Comparison of ENCODE assay signal across 22 cellular contexts in genomic region chr13:102260256-102260655, GRCh38.
DNase-seq lines count a peak whose midpoint lies in the region; ATAC-seq and TF ChIP-seq lines count a peak whose summit lies in the region.
"Had no signal": no experiment of that assay in that cellular context is flagged by ENCODE, and none has a peak within 500 bp of the region (broad histone marks: within the 10 kb centered on the region; RNA-seq: fewer than 3 reads in every experiment).

No MANE protein-coding gene starts in this region.

- POLR2A ChIA-PET in WTC11 (lab: Charles Lee) = no interaction called here

- H3K9me3 Mint-ChIP-seq in WTC11 = peaks cover 7% of the 10 kb centered on the region

- H3K27me3 ChIP-seq in prostate gland (replicated peaks; ENCODE audit: insufficient read depth) = no peaks in the 10 kb centered on the region
- H3K27me3 ChIP-seq: BLaER1 had no signal

- no peaks in the 10 kb centered on the region for H3K36me3 ChIP-seq in prostate gland
- H3K36me3 ChIP-seq: BLaER1 had no signal

- peaks cover 20% of the 10 kb centered on the region for H3K4me1 Mint-ChIP-seq in WTC11
- H3K4me1 Mint-ChIP-seq: CD4-positive, CD25-positive, alpha-beta regulatory T cell had no signal

- H3K27ac ChIP-seq in prostate gland = no peak overlapping the region
- H3K27ac ChIP-seq: BLaER1, PC-9 had no signal

- CTCF ChIA-PET in WTC11 (lab: Charles Lee) = no interaction called here

- no peaks in the 10 kb centered on the region for H3K4me1 ChIP-seq in prostate gland (replicated peaks)
- H3K4me1 ChIP-seq: BLaER1 had no signal

- H3K9me3 ChIP-seq in prostate gland = no peaks in the 10 kb centered on the region
- H3K9me3 ChIP-seq: BLaER1 had no signal

- TF ChIP-seq POLR2A in prostate gland (IDR thresholded peaks at IDR 0.05) = no peak

- intact Hi-C loops in prostate gland (cut with DNase I) = no loop called here

- peak; percentile 12 for DNase-seq in ELF-1 (ENCODE audit: low read depth, low spot score)
- peak; percentile 1 for DNase-seq in LHCN-M2 (ENCODE audit: low read depth)
- DNase-seq in WTC11 (ENCODE audit: low spot score) = no peak
- peak; percentile 8 for DNase-seq in iPS-NIHi7 (ENCODE audit: extremely low spot score)
- DNase-seq in prostate gland (ENCODE audit: low spot score) = no peak
- no peak for DNase-seq in SHP77 treated with DMSO at 0.1 percent for 48 hours (lab: John Stamatoyannopoulos, UW)
- DNase-seq in HCEC 1CT = no peak
- DNase-seq: CD4-positive, CD25-positive, alpha-beta regulatory T cell; DMS153; DND-41; IMR-90; KG1; NCI-H1092; NCI-H1417 treated with DMSO at 0.1 percent for 48 hours; NCI-H2081; NCI-H345; NCI-H524; NCI-H774; PC-9; Right ventricle myocardium superior; RPMI8226 had no signal

- H3K27me3 Mint-ChIP-seq in WTC11 (ENCODE audit: low read depth) = no peaks in the 10 kb centered on the region
- H3K27me3 Mint-ChIP-seq: CD4-positive, CD25-positive, alpha-beta regulatory T cell had no signal

- H3K4me3 Mint-ChIP-seq in WTC11 = no peak overlapping the region
- H3K4me3 Mint-ChIP-seq: CD4-positive, CD25-positive, alpha-beta regulatory T cell had no signal

- ATAC-seq in WTC11 = peak; percentile 75

- 82% methylated on average over 6 of the region's 6 CpGs for WGBS in prostate gland

- H3K4me3 ChIP-seq in prostate gland = no peak overlapping the region
- H3K4me3 ChIP-seq: BLaER1, PC-9 had no signal

- H3K27ac Mint-ChIP-seq in WTC11 = no peak overlapping the region
- H3K27ac Mint-ChIP-seq: CD4-positive, CD25-positive, alpha-beta regulatory T cell had no signal

- H3K36me3 Mint-ChIP-seq in WTC11 = no peaks in the 10 kb centered on the region
- H3K36me3 Mint-ChIP-seq: CD4-positive, CD25-positive, alpha-beta regulatory T cell had no signal

- TF ChIP-seq CTCF in WTC11 (IDR thresholded peaks at IDR 0.05) = no peak
- no peak for TF ChIP-seq CTCF in prostate gland (IDR thresholded peaks at IDR 0.05)

TF ChIP-seq in WTC11, 78 proteins besides CTCF, POLR2A, EP300 and RAD21:
- TF ChIP-seq RORB (CRISPR knock-in tag; IDR thresholded peaks at IDR 0.05) = no peak
- no peak for TF ChIP-seq ATF6 (CRISPR knock-in tag; IDR thresholded peaks at IDR 0.05)
- TF ChIP-seq ATF2 (CRISPR knock-in tag; IDR thresholded peaks at IDR 0.05; ENCODE audit: borderline replicate concordance, low read depth) = no peak
- no peak for TF ChIP-seq JAZF1 (CRISPR knock-in tag; IDR thresholded peaks at IDR 0.05)
- no peak for TF ChIP-seq KAT7 (CRISPR knock-in tag; IDR thresholded peaks at IDR 0.05; ENCODE audit: borderline replicate concordance)
- TF ChIP-seq FOXJ3 (CRISPR knock-in tag; IDR thresholded peaks at IDR 0.05; ENCODE audit: borderline replicate concordance) = no peak
- no peak for TF ChIP-seq IRF2 (CRISPR knock-in tag; IDR thresholded peaks at IDR 0.05; ENCODE audit: borderline replicate concordance, low read depth)
- no peak for TF ChIP-seq PREB (CRISPR knock-in tag; IDR thresholded peaks at IDR 0.05; ENCODE audit: borderline replicate concordance)
- TF ChIP-seq FOXP1 (CRISPR knock-in tag; IDR thresholded peaks at IDR 0.05; ENCODE audit: borderline replicate concordance) = no peak
- TF ChIP-seq ZNF281 (CRISPR knock-in tag; IDR thresholded peaks at IDR 0.05) = no peak
- TF ChIP-seq TEAD4 (CRISPR knock-in tag; IDR thresholded peaks at IDR 0.05) = no peak
- TF ChIP-seq ZNF532 (CRISPR knock-in tag; IDR thresholded peaks at IDR 0.05; ENCODE audit: borderline replicate concordance) = no peak

Comparison
In these comparisons a context has a peak if more than half of its experiments do, and no peak if none do; other contexts are left out.
1. DNase-seq: peak in ELF-1 (single experiment), LHCN-M2 (single experiment) and iPS-NIHi7 (single experiment); none in WTC11 (single experiment), prostate gland (single experiment), SHP77 treated with DMSO at 0.1 percent for 48 hours (single experiment) and HCEC 1CT (single experiment).